1 cellular context compared by ENCODE assay signal in genomic region chr2:18253686-18254197, GRCh38.
TF ChIP-seq lines count a peak whose summit lies in the region.

No MANE protein-coding gene starts in this region.

TF ChIP-seq in WTC11, 78 proteins besides CTCF, POLR2A, EP300 and RAD21 (continued from another document):
- TF ChIP-seq E2F4 (CRISPR knock-in tag; IDR thresholded peaks at IDR 0.05; ENCODE audit: borderline replicate concordance, low read depth) (no peak), TCF7 (CRISPR knock-in tag; IDR thresholded peaks at IDR 0.05; ENCODE audit: low read depth) (no peak), JUN (CRISPR knock-in tag; IDR thresholded peaks at IDR 0.05) (no peak), RELA (CRISPR knock-in tag; IDR thresholded peaks at IDR 0.05; ENCODE audit: borderline replicate concordance) (no peak), USF2 (CRISPR knock-in tag; IDR thresholded peaks at IDR 0.05) (no peak), JAZF1 (CRISPR knock-in tag; IDR thresholded peaks at IDR 0.05) (no peak), RORB (CRISPR knock-in tag; IDR thresholded peaks at IDR 0.05) (no peak), MYBL2 (CRISPR knock-in tag; IDR thresholded peaks at IDR 0.05) (no peak), CREB1 (CRISPR knock-in tag; IDR thresholded peaks at IDR 0.05) (no peak), OVOL2 (CRISPR knock-in tag; IDR thresholded peaks at IDR 0.05; ENCODE audit: borderline replicate concordance) (no peak)
